Comparison of ENCODE assay signal across 24 cellular contexts in genomic region chr7:17010637-17011300, GRCh38.
A peak's percentile ranks its signal among the peaks of the same experiment; 100 is the strongest.
DNase-seq lines count a peak whose midpoint lies in the region; ATAC-seq and TF ChIP-seq lines count a peak whose summit lies in the region.
"Had no signal": no experiment of that assay in that cellular context is flagged by ENCODE, and none has a peak within 500 bp of the region (broad histone marks: within the 10 kb centered on the region; RNA-seq: fewer than 3 reads in every experiment).

No MANE protein-coding gene starts in this region.

- no peak overlapping the region for H3K4ac ChIP-seq in IMR-90 (ENCODE audit: low read depth, low read length)

- no peak overlapping the region for H4K5ac ChIP-seq in IMR-90 (ENCODE audit: low read depth, low read length)

- H3K4me1 ChIP-seq in IMR-90 (ENCODE audit: control insufficient read depth, insufficient read depth, low read length) (no peaks in the 10 kb centered on the region), upper lobe of right lung (peaks cover 22% of the 10 kb centered on the region)
- H3K4me1 ChIP-seq: prostate gland had no signal

- peaks cover 27% of the 10 kb centered on the region for H3K4me1 Mint-ChIP-seq in activated naive CD4-positive, alpha-beta T cell treated with anti-CD3 and anti-CD28 coated beads, Interleukin-2, amount 10 ng/mL, durations not matched to agents 7 days and 5 days
- H3K4me1 Mint-ChIP-seq in stimulated activated memory B cell treated with anti-CD40 and anti-IgM and Interleukin-4, amounts not matched to agents 10 μg/mL and 1 μg/mL and 100 μg/mL, for 72 hours, result peaks cover 16% of the 10 kb centered on the region

- H3K9me3 ChIP-seq in IMR-90 (ENCODE audit: control insufficient read depth, insufficient read depth, low read length) (no peaks in the 10 kb centered on the region), upper lobe of right lung (no peaks in the 10 kb centered on the region)
- H3K9me3 ChIP-seq: A549, esophagus squamous epithelium, prostate gland, SJCRH30 had no signal

- H3K27ac ChIP-seq in IMR-90 (ENCODE audit: insufficient read depth, low read length), result no peak overlapping the region
- peak overlapping the region; percentile 62 for H3K27ac ChIP-seq in upper lobe of right lung
- H3K27ac ChIP-seq: A549, brain microvascular endothelial cell, prostate gland, SJCRH30 had no signal

- H3K27me3 Mint-ChIP-seq in activated naive CD4-positive, alpha-beta T cell treated with anti-CD3 and anti-CD28 coated beads, Interleukin-2, amount 10 ng/mL, durations not matched to agents 7 days and 5 days, result no peaks in the 10 kb centered on the region
- no peaks in the 10 kb centered on the region for H3K27me3 Mint-ChIP-seq in stimulated activated memory B cell treated with anti-CD40 and anti-IgM and Interleukin-4, amounts not matched to agents 10 μg/mL and 1 μg/mL and 100 μg/mL, for 72 hours
- H3K27me3 Mint-ChIP-seq: activated naive CD8-positive, alpha-beta T cell; IgD-negative memory B cell had no signal

- no peak overlapping the region for H2BK120ac ChIP-seq in IMR-90 (ENCODE audit: low read depth, low read length)

- H3K36me3 ChIP-seq in IMR-90 (ENCODE audit: control insufficient read depth, insufficient read depth, low read length), result no peaks in the 10 kb centered on the region
- H3K36me3 ChIP-seq in upper lobe of right lung, result no peaks in the 10 kb centered on the region
- H3K36me3 ChIP-seq: brain microvascular endothelial cell, esophagus squamous epithelium, prostate gland, SJCRH30 had no signal

- H3K9me3 Mint-ChIP-seq in activated naive CD4-positive, alpha-beta T cell treated with anti-CD3 and anti-CD28 coated beads, Interleukin-2, amount 10 ng/mL, durations not matched to agents 7 days and 5 days, result no peaks in the 10 kb centered on the region
- H3K9me3 Mint-ChIP-seq in stimulated activated memory B cell treated with anti-CD40 and anti-IgM and Interleukin-4, amounts not matched to agents 10 μg/mL and 1 μg/mL and 100 μg/mL, for 72 hours, result no peaks in the 10 kb centered on the region
- H3K9me3 Mint-ChIP-seq: HFFc6, IgD-negative memory B cell, immature natural killer cell had no signal

- H4K8ac ChIP-seq in IMR-90 (ENCODE audit: low read depth in 2 of 2, low read length in 2 of 2), result no peak overlapping the region

- no peak overlapping the region for H3K56ac ChIP-seq in IMR-90 (ENCODE audit: extremely low read depth, insufficient read depth, low read length)

- dilution Hi-C loops in IMR-90 (cut with HindIII; ENCODE audit: low sequenced_read_pairs, unreplicated experiment), result no loop called here

- H2BK15ac ChIP-seq in IMR-90 (ENCODE audit: low read depth, low read length), result no peak overlapping the region

- TF ChIP-seq RAD21 in IMR-90 (IDR thresholded peaks at IDR 0.05; ENCODE audit: low read length), result no peak

- intact Hi-C loops in IMR-90 (cut with micrococcal nuclease) (no loop called here), upper lobe of right lung (cut with DNase I) (no loop called here)

- POLR2A ChIA-PET in IMR-90 (lab: Charles Lee; ENCODE audit: unreplicated experiment), result no interaction called here

- no peaks in the 10 kb centered on the region for H4K20me1 ChIP-seq in IMR-90 (ENCODE audit: insufficient read depth, low read length)

- no peaks in the 10 kb centered on the region for H3K27me3 ChIP-seq in IMR-90 (ENCODE audit: control insufficient read depth, insufficient read depth, low read length)
- H3K27me3 ChIP-seq in upper lobe of right lung, result no peaks in the 10 kb centered on the region
- H3K27me3 ChIP-seq: brain microvascular endothelial cell, esophagus squamous epithelium, SJCRH30 had no signal

- no peaks in the 10 kb centered on the region for H3K9me1 ChIP-seq in IMR-90 (ENCODE audit: insufficient read depth, low read length)

- TF ChIP-seq CTCF in IMR-90 (conservative IDR thresholded peaks at IDR 0.05; ENCODE audit: low read depth, low read length), result no peak
- no peak for TF ChIP-seq CTCF in upper lobe of right lung (IDR thresholded peaks at IDR 0.05)

- WGBS in IMR-90 (ENCODE audit: extremely low coverage in 2 of 2, insufficient read length in 1 of 2), 2 experiments, result 100% methylated on average over 1 of the region's 2 CpGs; no CpG with 5 or more reads in 1 of the 2 experiments

- BruUV-seq in IMR-90 (replicated peaks; lab: Mats Ljungman, UMichigan), result no TSS peak

- no peak overlapping the region for H3K27ac Mint-ChIP-seq in activated naive CD4-positive, alpha-beta T cell treated with anti-CD3 and anti-CD28 coated beads, Interleukin-2, amount 10 ng/mL, durations not matched to agents 7 days and 5 days
- H3K27ac Mint-ChIP-seq in stimulated activated memory B cell treated with anti-CD40 and anti-IgM and Interleukin-4, amounts not matched to agents 10 μg/mL and 1 μg/mL and 100 μg/mL, for 72 hours, result no peak overlapping the region
- H3K27ac Mint-ChIP-seq: activated naive CD8-positive, alpha-beta T cell; HFFc6; IgD-negative memory B cell had no signal

- H2BK5ac ChIP-seq in IMR-90 (ENCODE audit: low read depth, low read length, poor library complexity, severe bottlenecking), result no peak overlapping the region

- H3K4me3 Mint-ChIP-seq in activated naive CD4-positive, alpha-beta T cell treated with anti-CD3 and anti-CD28 coated beads, Interleukin-2, amount 10 ng/mL, durations not matched to agents 7 days and 5 days, result no peak overlapping the region
- no peak overlapping the region for H3K4me3 Mint-ChIP-seq in stimulated activated memory B cell treated with anti-CD40 and anti-IgM and Interleukin-4, amounts not matched to agents 10 μg/mL and 1 μg/mL and 100 μg/mL, for 72 hours
- H3K4me3 Mint-ChIP-seq: activated naive CD8-positive, alpha-beta T cell; HFFc6; immature natural killer cell; naive thymus-derived CD8-positive, alpha-beta T cell had no signal

- H3K79me1 ChIP-seq in IMR-90 (ENCODE audit: low read depth in 1 of 2, low read length in 2 of 2), result no peaks in the 10 kb centered on the region

- H3K4me2 ChIP-seq in IMR-90 (ENCODE audit: low read depth, low read length), result no peak overlapping the region
- H3K4me2 ChIP-seq: A549 had no signal

- no peak overlapping the region for H3K9ac ChIP-seq in IMR-90 (ENCODE audit: low read depth, low read length)

- no peak overlapping the region for H4K91ac ChIP-seq in IMR-90 (ENCODE audit: insufficient read depth, low read depth, low read length)

- no peak overlapping the region for H2AK5ac ChIP-seq in IMR-90 (ENCODE audit: low read depth, low read length)

- peaks cover 2% of the 10 kb centered on the region for H3K36me3 Mint-ChIP-seq in activated naive CD4-positive, alpha-beta T cell treated with anti-CD3 and anti-CD28 coated beads, Interleukin-2, amount 10 ng/mL, durations not matched to agents 7 days and 5 days
- no peaks in the 10 kb centered on the region for H3K36me3 Mint-ChIP-seq in stimulated activated memory B cell treated with anti-CD40 and anti-IgM and Interleukin-4, amounts not matched to agents 10 μg/mL and 1 μg/mL and 100 μg/mL, for 72 hours
- H3K36me3 Mint-ChIP-seq: activated naive CD8-positive, alpha-beta T cell; IgD-negative memory B cell; immature natural killer cell had no signal

- H2AK9ac ChIP-seq in IMR-90 (replicated peaks; ENCODE audit: low read depth, low read length, poor library complexity), result no peak overlapping the region

- CTCF ChIA-PET in activated naive CD4-positive, alpha-beta T cell treated with anti-CD3 and anti-CD28 coated beads, Interleukin-2, amount 10 ng/mL, durations not matched to agents 7 days and 5 days (lab: Charles Lee), result interaction anchor here (1.2 to 3.2 kb wide), 3 partner anchors 10 to 290 kb away, joined by 3 to 12 read pairs (median 9); no protein-coding TSS in a partner anchor
- CTCF ChIA-PET in IMR-90 (lab: Yijun Ruan, JAX), result no interaction called here

- no peak overlapping the region for H2AFZ ChIP-seq in IMR-90 (replicated peaks; ENCODE audit: low read length, poor library complexity)

- peak; percentile 27 for DNase-seq in activated naive CD4-positive, alpha-beta T cell treated with anti-CD3 and anti-CD28 coated beads, Interleukin-2, amount 10 ng/mL, durations not matched to agents 7 days and 5 days
- DNase-seq in activated naive CD4-positive, alpha-beta T cell treated with Interleukin-2 at 50 U/mL for 16 hours, result no peak
- no peak for DNase-seq in IMR-90
- DNase-seq in dermis blood vessel endothelial cell, result peak; percentile 10
- no peak for DNase-seq in upper lobe of right lung
- DNase-seq in RPMI8226, result no peak
- DNase-seq: brain microvascular endothelial cell; C1 segment of cervical spinal cord; DMS79 treated with DMSO at 0.1 percent for 48 hours; esophagus squamous epithelium; glutamatergic neuron; HFFc6; immature natural killer cell; naive thymus-derived CD8-positive, alpha-beta T cell; NCI-H2081 treated with DMSO at 0.1 percent for 48 hours; NCI-H524 treated with DMSO at 0.1 percent for 48 hours; SJCRH30 had no signal

- no peak overlapping the region for H3K18ac ChIP-seq in IMR-90 (ENCODE audit: low read depth, low read length)

- 0 out of 2 replicates have a peak overlapping the region, but pooled peaks have one; percentile 15 for H3K14ac ChIP-seq in IMR-90 (replicated peaks; ENCODE audit: low read depth, low read length)

- no peak overlapping the region for H3K23ac ChIP-seq in IMR-90 (ENCODE audit: low read depth, low read length)

- H3K4me3 ChIP-seq in IMR-90 (ENCODE audit: insufficient read depth, low read depth, low read length) (no peak overlapping the region), upper lobe of right lung (no peak overlapping the region)
- H3K4me3 ChIP-seq: A549, esophagus squamous epithelium, prostate gland, SJCRH30 had no signal

- ATAC-seq in IMR-90 (ENCODE audit: low read depth), result no peak
- peak; percentile 49 for ATAC-seq in upper lobe of right lung
- no peak for ATAC-seq in GM18520 (IDR thresholded peaks at IDR 0.05; ENCODE audit: unreplicated experiment)
- no peak for ATAC-seq in stimulated activated memory B cell treated with anti-CD40 and anti-IgM and Interleukin-4, amounts not matched to agents 10 μg/mL and 1 μg/mL and 100 μg/mL, for 72 hours
- ATAC-seq: A549; activated CD4-positive, CD25-positive, alpha-beta regulatory T cell treated with anti-CD3 and anti-CD28 coated beads, Interleukin-2, amount 50 U/mL, for 24 hours had no signal

- no peak for TF ChIP-seq POLR2A in IMR-90 (IDR thresholded peaks at IDR 0.05; ENCODE audit: low read depth, low read length)

- peak overlapping the region; percentile 9; the same call in 1 of the 2 replicates for H2BK20ac ChIP-seq in IMR-90 (ENCODE audit: low read depth, low read length)

- in situ Hi-C loops in IMR-90 (cut with MboI; ENCODE audit: low sequenced_read_pairs), result no loop called here

TF ChIP-seq in IMR-90, 13 proteins besides CTCF, POLR2A, EP300 and RAD21 (continues in another document):
- no peak for TF ChIP-seq MXI1 (IDR thresholded peaks at IDR 0.05; ENCODE audit: borderline replicate concordance, low read depth, low read length)
- TF ChIP-seq, protein P1, sequence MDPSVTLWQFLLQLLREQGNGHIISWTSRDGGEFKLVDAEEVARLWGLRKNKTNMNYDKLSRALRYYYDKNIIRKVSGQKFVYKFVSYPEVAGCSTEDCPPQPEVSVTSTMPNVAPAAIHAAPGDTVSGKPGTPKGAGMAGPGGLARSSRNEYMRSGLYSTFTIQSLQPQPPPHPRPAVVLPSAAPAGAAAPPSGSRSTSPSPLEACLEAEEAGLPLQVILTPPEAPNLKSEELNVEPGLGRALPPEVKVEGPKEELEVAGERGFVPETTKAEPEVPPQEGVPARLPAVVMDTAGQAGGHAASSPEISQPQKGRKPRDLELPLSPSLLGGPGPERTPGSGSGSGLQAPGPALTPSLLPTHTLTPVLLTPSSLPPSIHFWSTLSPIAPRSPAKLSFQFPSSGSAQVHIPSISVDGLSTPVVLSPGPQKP (IDR thresholded peaks at IDR 0.05; ENCODE audit: borderline replicate concordance, low read depth, low read length), result no peak

Comparison
In these comparisons a context has a peak if more than half of its experiments do, and no peak if none do; other contexts are left out.
1. DNase-seq: peak in activated naive CD4-positive, alpha-beta T cell treated with anti-CD3 and anti-CD28 coated beads, Interleukin-2, amount 10 ng/mL, durations not matched to agents 7 days and 5 days (single experiment) and dermis blood vessel endothelial cell (single experiment); none in activated naive CD4-positive, alpha-beta T cell treated with Interleukin-2 at 50 U/mL for 16 hours (single experiment), IMR-90 (single experiment), upper lobe of right lung (single experiment) and RPMI8226 (single experiment).